ENCODE assay signal across 8 cellular contexts in the genomic region with DNA sequence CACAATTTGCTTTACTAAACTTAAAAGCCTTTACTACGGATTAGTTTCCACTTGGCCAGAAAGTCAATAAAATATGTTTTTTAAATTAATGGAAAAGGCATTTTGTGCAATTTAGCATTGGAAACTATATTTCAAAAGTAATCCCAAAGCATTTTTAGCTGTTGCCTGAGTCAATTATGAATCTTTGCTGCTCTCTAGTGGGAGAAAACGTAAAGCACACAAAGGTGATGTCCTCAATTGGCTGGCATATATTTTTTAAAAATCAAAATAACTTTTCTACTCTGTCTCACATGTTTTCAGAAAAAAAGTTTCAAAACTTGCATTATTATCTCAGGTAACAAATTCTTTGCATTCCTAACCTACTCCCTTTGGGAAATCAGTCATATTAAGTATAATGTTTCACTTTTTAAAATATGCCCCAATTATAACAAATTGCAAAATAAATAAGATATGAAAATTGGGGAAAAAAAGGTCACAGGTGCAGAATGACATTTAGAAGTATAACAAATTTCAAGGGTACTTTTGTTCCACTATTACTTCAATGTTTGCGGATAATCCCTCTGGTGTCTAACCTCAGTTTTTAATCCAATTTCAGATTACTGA. TPM values are rescaled to one million over a fixed set of nuclear protein-coding genes. Genes with fewer than 3 reads are reported as not detected.
DNase-seq lines count a peak whose midpoint lies in the region; ATAC-seq, FAIRE-seq and TF ChIP-seq lines count a peak whose summit lies in the region.

No MANE protein-coding gene starts in this region.

- H3K9me1 ChIP-seq in K562 (ENCODE audit: control insufficient read depth, insufficient read depth, low read length) = no peaks in the 10 kb centered on the region

- H3K9me3 Mint-ChIP-seq in activated T-cell treated with anti-CD3 and anti-CD28 coated beads, Interleukin-2, amount 50 U/mL, for 24 hours = no peaks in the 10 kb centered on the region

- H3K4me3 ChIP-seq in AG04450 (ENCODE audit: low read depth, low read length) (no peak overlapping the region), K562 (no peak overlapping the region)

- no peaks in the 10 kb centered on the region for H4K20me1 ChIP-seq in K562 (replicated peaks; ENCODE audit: control insufficient read depth, insufficient read depth, low read length)

- BruUV-seq in K562 (replicated peaks; lab: Mats Ljungman, UMichigan) = no TSS peak

- ATAC-seq in K562 = peak; percentile 64; the same call in 2 of the 3 replicates
- ATAC-seq in GM18502 (IDR thresholded peaks at IDR 0.05; ENCODE audit: poor library complexity, unreplicated experiment) = no peak
- ATAC-seq in Right ventricle myocardium inferior = no peak

- H3K4me3 Mint-ChIP-seq in activated T-cell treated with anti-CD3 and anti-CD28 coated beads, Interleukin-2, amount 50 U/mL, for 24 hours = no peak overlapping the region

- TF ChIP-seq POLR2A in K562 (conservative IDR thresholded peaks at IDR 0.05) = no peak

- no peaks in the 10 kb centered on the region for H3K36me3 ChIP-seq in K562 (ENCODE audit: control insufficient read depth, insufficient read depth, low read length)

- no peak for FAIRE-seq in K562 (lab: Jason Lieb, UNC)

- no peak overlapping the region for H3K27ac Mint-ChIP-seq in activated T-cell treated with anti-CD3 and anti-CD28 coated beads, Interleukin-2, amount 50 U/mL, for 24 hours

- H3K4me2 ChIP-seq in K562 (ENCODE audit: insufficient read depth, low read length) = no peak overlapping the region

- H3K36me3 Mint-ChIP-seq in activated T-cell treated with anti-CD3 and anti-CD28 coated beads, Interleukin-2, amount 50 U/mL, for 24 hours (ENCODE audit: low read depth) = no peaks in the 10 kb centered on the region

- H3K27me3 ChIP-seq in AG04450 (ENCODE audit: control insufficient read depth, insufficient read depth, low read length) (no peaks in the 10 kb centered on the region), K562 (ENCODE audit: control insufficient read depth in 2 of 2, insufficient read depth in 2 of 2, low read length in 2 of 2) (no peaks in the 10 kb centered on the region)

- no peak for TF ChIP-seq EP300 in K562 (IDR thresholded peaks at IDR 0.05; ENCODE audit: low read length)

- 0% methylated on average over 3 of the region's 3 CpGs for WGBS in K562 (ENCODE audit: insufficient coverage, low coverage, missing lambda C conversion rate)

- H3K79me2 ChIP-seq in K562 (ENCODE audit: control insufficient read depth, insufficient read depth, low read length) = no peaks in the 10 kb centered on the region

- in situ Hi-C loops in K562 (cut with MboI) = no loop called here

- H3K4me1 Mint-ChIP-seq in activated T-cell treated with anti-CD3 and anti-CD28 coated beads, Interleukin-2, amount 50 U/mL, for 24 hours (ENCODE audit: low read depth) = no peaks in the 10 kb centered on the region

- POLR2A ChIA-PET in AG04450 (lab: Yijun Ruan, JAX) (interaction anchor here (0.8 kb wide), 1 partner anchor 214 kb away, joined by 3 read pairs; no protein-coding TSS in a partner anchor), K562 (lab: Yijun Ruan, JAX) (no interaction called here)

- intact Hi-C loops in K562 (cut with micrococcal nuclease) = loop anchor here (1.0 to 10.0 kb wide), 3 partner anchors 61 to 586 kb away; no protein-coding TSS in a partner anchor
- intact Hi-C loops in Right ventricle myocardium inferior (cut with DNase I) = loop anchor here (1.0 kb wide), 2 partner anchors 63 to 214 kb away; no protein-coding TSS in a partner anchor

- no peak overlapping the region for H2AFZ ChIP-seq in K562 (ENCODE audit: low read depth, low read length)

- peak; percentile 71 for TF ChIP-seq CTCF in AG04450 (IDR thresholded peaks at IDR 0.05; ENCODE audit: low read depth, low read length)
- peak; percentile 47 to 73 (median 52); a peak in 4 of 6 replicates for TF ChIP-seq CTCF in K562 (IDR thresholded peaks at IDR 0.05 in 2 of 3, conservative IDR thresholded peaks at IDR 0.05 in 1 of 3; ENCODE audit: insufficient read depth in 2 of 3, low read depth in 1 of 3, low read length in 3 of 3)

- DNase-seq in AG04450 (ENCODE audit: low read depth, low spot score) (peak; percentile 3), GM04504 (ENCODE audit: low read depth) (peak; percentile 17), NCI-H1105 treated with DMSO at 0.1 percent for 48 hours (lab: John Stamatoyannopoulos, UW) (peak; percentile 61), K562 (ENCODE audit: extremely low read depth in 1 of 4, low spot score in 3 of 4) (peak; percentile 17 to 44 (median 21)), kidney tubule cell (ENCODE audit: low spot score) (peak; percentile 46), Right ventricle myocardium inferior (ENCODE audit: missing footprints) (no peak)
- no peak for DNase-seq in activated T-cell treated with anti-CD3 and anti-CD28 coated beads, Interleukin-2, amount 50 U/mL, for 24 hours

- H3K4me1 ChIP-seq in K562 (replicated peaks in 1 of 2; ENCODE audit: control insufficient read depth in 2 of 2, insufficient read depth in 2 of 2, low read length in 2 of 2) = no peaks in the 10 kb centered on the region

- no peak overlapping the region for H3K9ac ChIP-seq in K562 (ENCODE audit: insufficient read depth in 1 of 2, low read depth in 2 of 2, low read length in 2 of 2)

- CTCF ChIA-PET in AG04450 (lab: Charles Lee) = interaction anchor here (1.0 to 12.7 kb wide), 6 partner anchors 9 to 582 kb away, joined by 3 to 316 read pairs (median 12); a partner anchor contains a TSS
- CTCF ChIA-PET in K562 (lab: Yijun Ruan, JAX; ENCODE audit: low intra/inter-chr PET ratio) = interaction anchor here (0.5 to 5.1 kb wide), 6 partner anchors 16 to 455 kb away, joined by 3 to 83 read pairs (median 4); a partner anchor contains a TSS

- no peaks in the 10 kb centered on the region for H3K27me3 Mint-ChIP-seq in activated T-cell treated with anti-CD3 and anti-CD28 coated beads, Interleukin-2, amount 50 U/mL, for 24 hours

- no peaks in the 10 kb centered on the region for H3K9me3 ChIP-seq in AG04450 (ENCODE audit: control insufficient read depth, insufficient read depth, low read length)
- no peaks in the 10 kb centered on the region for H3K9me3 ChIP-seq in K562 (replicated peaks; ENCODE audit: control insufficient read depth, insufficient read depth, low read depth, low read length)

- no peak overlapping the region for H3K27ac ChIP-seq in AG04450 (ENCODE audit: low read depth, low read length)
- no peak overlapping the region for H3K27ac ChIP-seq in K562 (ENCODE audit: extremely low read depth, low read depth, low read length)

- peak; percentile 93 to 94 for TF ChIP-seq RAD21 in K562 (CRISPR knock-in tag; conservative IDR thresholded peaks at IDR 0.05 in 1 of 2, IDR thresholded peaks at IDR 0.05 in 1 of 2)

TF ChIP-seq in K562, 482 proteins besides CTCF, POLR2A, EP300 and RAD21 (continues in another document):
- TF ChIP-seq, protein P1, sequence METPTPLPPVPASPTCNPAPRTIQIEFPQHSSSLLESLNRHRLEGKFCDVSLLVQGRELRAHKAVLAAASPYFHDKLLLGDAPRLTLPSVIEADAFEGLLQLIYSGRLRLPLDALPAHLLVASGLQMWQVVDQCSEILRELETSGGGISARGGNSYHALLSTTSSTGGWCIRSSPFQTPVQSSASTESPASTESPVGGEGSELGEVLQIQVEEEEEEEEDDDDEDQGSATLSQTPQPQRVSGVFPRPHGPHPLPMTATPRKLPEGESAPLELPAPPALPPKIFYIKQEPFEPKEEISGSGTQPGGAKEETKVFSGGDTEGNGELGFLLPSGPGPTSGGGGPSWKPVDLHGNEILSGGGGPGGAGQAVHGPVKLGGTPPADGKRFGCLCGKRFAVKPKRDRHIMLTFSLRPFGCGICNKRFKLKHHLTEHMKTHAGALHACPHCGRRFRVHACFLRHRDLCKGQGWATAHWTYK (CRISPR knock-in tag; IDR thresholded peaks at IDR 0.05) = no peak
- TF ChIP-seq, protein P2, sequence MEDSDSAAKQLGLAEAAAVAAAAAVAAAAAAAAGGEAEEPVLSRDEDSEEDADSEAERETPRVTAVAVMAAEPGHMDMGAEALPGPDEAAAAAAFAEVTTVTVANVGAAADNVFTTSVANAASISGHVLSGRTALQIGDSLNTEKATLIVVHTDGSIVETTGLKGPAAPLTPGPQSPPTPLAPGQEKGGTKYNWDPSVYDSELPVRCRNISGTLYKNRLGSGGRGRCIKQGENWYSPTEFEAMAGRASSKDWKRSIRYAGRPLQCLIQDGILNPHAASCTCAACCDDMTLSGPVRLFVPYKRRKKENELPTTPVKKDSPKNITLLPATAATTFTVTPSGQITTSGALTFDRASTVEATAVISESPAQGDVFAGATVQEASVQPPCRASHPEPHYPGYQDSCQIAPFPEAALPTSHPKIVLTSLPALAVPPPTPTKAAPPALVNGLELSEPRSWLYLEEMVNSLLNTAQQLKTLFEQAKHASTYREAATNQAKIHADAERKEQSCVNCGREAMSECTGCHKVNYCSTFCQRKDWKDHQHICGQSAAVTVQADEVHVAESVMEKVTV (CRISPR knock-in tag; IDR thresholded peaks at IDR 0.05) = peak; percentile 94

RNA-seq across cellular contexts. Expression of a gene that starts 47.2 kb away (rescaled TPM):
- polyA plus RNA-seq in AG04450 (2011; rRNA removed) = not detected in 2 replicates
- polyA minus RNA-seq in AG04450 (2011; rRNA and poly(A)+ RNA removed) = not detected in 2 replicates
- not detected in 2 replicates for total RNA-seq in K562 (2011; cell fraction: chromatin; rRNA removed; ENCODE audit: low replicate concordance)
- not detected in 2 replicates for total RNA-seq in K562 (2011; cell fraction: nucleolus; rRNA removed)
- total RNA-seq in K562 (2011; cell fraction: nucleoplasm; rRNA removed) = not detected in 2 replicates
- total RNA-seq in K562 (2014; rRNA removed) = not detected in 2 replicates
- total RNA-seq in K562 (2014; rRNA removed; fragmentation: Illumina TruSeq; extraction: Trizol) = not detected in 2 replicates
- not detected in 2 replicates for total RNA-seq in K562 (2015; rRNA removed; fragmentation: Illumina TruSeq; extraction: Trizol)
- not detected in 2 replicates for total RNA-seq in K562 (2021)
- not detected in 2 replicates for polyA plus RNA-seq in K562 (2011; rRNA removed)
- polyA plus RNA-seq in K562 (2011; cell fraction: cytosol; rRNA removed) = not detected in 2 replicates
- not detected in 2 replicates for polyA plus RNA-seq in K562 (2011; cell fraction: nucleus; rRNA removed)
- not detected in 2 replicates for polyA plus RNA-seq in K562 (2012)
- polyA plus RNA-seq in K562 (2014; fragmentation: Illumina TruSeq; extraction: Trizol) = not detected in 2 replicates
- not detected for polyA plus RNA-seq in K562 (2014; fragmentation: Nextera tagmentation; extraction: Ambion mirVana)
- not detected in 2 replicates for polyA plus RNA-seq in K562 (2014; rRNA removed)
- polyA minus RNA-seq in K562 (2011; rRNA and poly(A)+ RNA removed) = not detected in 2 replicates
- not detected in 2 replicates for polyA minus RNA-seq in K562 (2011; cell fraction: cytosol; rRNA and poly(A)+ RNA removed)
- not detected in 2 replicates for polyA minus RNA-seq in K562 (2011; cell fraction: nucleus; rRNA and poly(A)+ RNA removed)
- total RNA-seq in Right ventricle myocardium inferior = not detected

Comparison
In these comparisons a context has a peak if more than half of its experiments do, and no peak if none do; other contexts are left out.
1. DNase-seq: peak in AG04450 (single experiment), GM04504 (single experiment), NCI-H1105 treated with DMSO at 0.1 percent for 48 hours (single experiment), K562 (4 of 4) and kidney tubule cell (single experiment); none in activated T-cell treated with anti-CD3 and anti-CD28 coated beads, Interleukin-2, amount 50 U/mL, for 24 hours (single experiment) and Right ventricle myocardium inferior (single experiment).